24 cellular contexts compared by ENCODE assay signal in the genomic region with DNA sequence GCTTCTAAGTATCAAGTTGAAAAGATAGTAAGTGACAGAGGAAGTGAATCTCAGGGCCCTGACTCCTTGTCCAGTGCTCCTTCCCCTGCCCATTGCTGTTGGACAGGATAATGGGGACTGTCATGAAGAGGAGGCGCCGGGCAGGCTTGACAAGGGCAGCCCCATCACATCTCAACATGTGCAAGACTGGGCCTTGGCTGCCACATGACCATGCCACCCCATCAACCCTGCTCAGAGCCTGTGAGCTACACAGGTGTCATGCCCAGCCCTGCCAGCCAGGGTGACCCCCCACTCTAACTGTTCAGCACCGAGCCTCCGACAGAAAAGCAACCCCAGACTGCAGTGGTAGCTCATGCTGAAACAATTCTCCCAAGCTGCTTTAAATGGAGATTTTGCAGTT.
DNase-seq lines count a peak whose midpoint lies in the region; ATAC-seq and TF ChIP-seq lines count a peak whose summit lies in the region.
"Had no signal": no experiment of that assay in that cellular context is flagged by ENCODE, and none has a peak within 500 bp of the region (broad histone marks: within the 10 kb centered on the region; RNA-seq: fewer than 3 reads in every experiment).

No MANE protein-coding gene starts in this region.

- H4K8ac ChIP-seq in neuronal stem cell (ENCODE audit: low read depth, low read length): no peak overlapping the region

- H3K36me3 ChIP-seq in neuronal stem cell (replicated peaks in 1 of 2; ENCODE audit: control insufficient read depth in 2 of 2, insufficient read depth in 2 of 2, low read length in 2 of 2) (peaks cover 0 to 6% of the 10 kb centered on the region in 2 donors), gastrocnemius medialis (no peaks in the 10 kb centered on the region), vagina (no peaks in the 10 kb centered on the region)
- H3K36me3 ChIP-seq: BE2C had no signal

- H3K27me3 Mint-ChIP-seq in chondrocyte (ENCODE audit: low read depth): peaks cover 9% of the 10 kb centered on the region
- H3K27me3 Mint-ChIP-seq: CD4-positive, alpha-beta T cell had no signal

- in situ Hi-C loops in gastrocnemius medialis (cut with MboI; ENCODE audit: low sequenced_read_pairs in 4 of 4): no loop called here

- DNase-seq in chondrocyte (ENCODE audit: low spot score) (peak; percentile 71), neuronal stem cell (ENCODE audit: low spot score) (no peak), gastrocnemius medialis (no peak), vagina (ENCODE audit: extremely low spot score in 2 of 2) (no peak), islet precursor cell (no peak)
- DNase-seq: 8988T; ACHN; AML-193; BE2C; CD4-positive, alpha-beta T cell; CD8-positive, alpha-beta memory T cell; DMS 273 treated with DMSO at 0.1 percent for 48 hours; DMS79; EL; GDM1; H7; HCEC 1CT had no signal

- no peak overlapping the region for H2AK5ac ChIP-seq in neuronal stem cell (ENCODE audit: low read depth, low read length)

- H3K27me3 ChIP-seq in neuronal stem cell (ENCODE audit: control insufficient read depth in 3 of 3, insufficient read depth in 3 of 3, low read depth in 1 of 3, low read length in 3 of 3) (no peaks in the 10 kb centered on the region), gastrocnemius medialis (no peaks in the 10 kb centered on the region), vagina (no peaks in the 10 kb centered on the region)
- H3K27me3 ChIP-seq: BE2C; BLaER1 treated with 17β-estradiol and CSF1 and Interleukin-3, amounts not matched to agents 10 nM and 100 nM had no signal

- H3K4me1 Mint-ChIP-seq in chondrocyte (ENCODE audit: low read depth): peaks cover 18% of the 10 kb centered on the region
- H3K4me1 Mint-ChIP-seq: CD8-positive, alpha-beta memory T cell had no signal

- TF ChIP-seq POLR2A in gastrocnemius medialis (IDR thresholded peaks at IDR 0.05) (no peak), vagina (IDR thresholded peaks at IDR 0.05) (no peak)

- H3K4ac ChIP-seq in neuronal stem cell (ENCODE audit: low read length): no peak overlapping the region

- H3K23ac ChIP-seq in neuronal stem cell (ENCODE audit: low read depth, low read length, poor library complexity): no peak overlapping the region

- H4K91ac ChIP-seq in neuronal stem cell (ENCODE audit: low read depth, low read length, poor library complexity): no peak overlapping the region

- H3K4me1 ChIP-seq in neuronal stem cell (ENCODE audit: control insufficient read depth in 2 of 2, insufficient read depth in 1 of 2, low read depth in 1 of 2, low read length in 2 of 2) (peaks cover 23 to 39% of the 10 kb centered on the region in 2 donors), gastrocnemius medialis (peaks cover 46 to 52% of the 10 kb centered on the region in 2 donors), vagina (peaks cover 36% of the 10 kb centered on the region)

- H3K9me3 Mint-ChIP-seq in chondrocyte (ENCODE audit: low read depth): no peaks in the 10 kb centered on the region
- H3K9me3 Mint-ChIP-seq: CD4-positive, alpha-beta T cell had no signal

- no peak overlapping the region for H2BK12ac ChIP-seq in neuronal stem cell (ENCODE audit: low read length)

- H3K14ac ChIP-seq in neuronal stem cell (ENCODE audit: low read length): no peak overlapping the region

- no peak overlapping the region for H2BK120ac ChIP-seq in neuronal stem cell (ENCODE audit: low read depth, low read length)

- no peak for ATAC-seq in gastrocnemius medialis
- no peak for ATAC-seq in HG03196 (IDR thresholded peaks at IDR 0.05; ENCODE audit: unreplicated experiment)
- ATAC-seq in GM21529 (IDR thresholded peaks at IDR 0.05; ENCODE audit: unreplicated experiment): no peak
- ATAC-seq in GM19467 (IDR thresholded peaks at IDR 0.05; ENCODE audit: unreplicated experiment): no peak
- ATAC-seq: A549, GM12878 had no signal

- no peak overlapping the region for H3K4me3 ChIP-seq in neuronal stem cell (ENCODE audit: low read length in 2 of 2)
- no peak overlapping the region for H3K4me3 ChIP-seq in gastrocnemius medialis
- H3K4me3 ChIP-seq in vagina: no peak overlapping the region
- H3K4me3 ChIP-seq: A549; BLaER1 treated with 17β-estradiol and CSF1 and Interleukin-3, amounts not matched to agents 10 nM and 100 nM; GM12878 had no signal

- peak overlapping the region; percentile 9 for H3K18ac ChIP-seq in neuronal stem cell (ENCODE audit: low read length)

- intact Hi-C loops in gastrocnemius medialis (cut with DNase I; ENCODE audit: low total_unique reads) (no loop called here), vagina (cut with DNase I) (no loop called here)

- no peak overlapping the region for H3K4me2 ChIP-seq in neuronal stem cell (ENCODE audit: insufficient read depth, low read length, poor library complexity, severe bottlenecking)
- H3K4me2 ChIP-seq: A549; BLaER1 treated with 17β-estradiol and CSF1 and Interleukin-3, amounts not matched to agents 10 nM and 100 nM had no signal

- no peaks in the 10 kb centered on the region for H3K36me3 Mint-ChIP-seq in chondrocyte (ENCODE audit: low read depth)
- H3K36me3 Mint-ChIP-seq: CD14-positive monocyte; CD8-positive, alpha-beta memory T cell had no signal

- no peak overlapping the region for H3K9ac ChIP-seq in neuronal stem cell (ENCODE audit: low read depth, low read length, poor library complexity)
- H3K9ac ChIP-seq: BLaER1 treated with 17β-estradiol and CSF1 and Interleukin-3, amounts not matched to agents 10 nM and 100 nM had no signal

- no CpG with 5 or more reads among the region's 4 CpGs for WGBS in neuronal stem cell (ENCODE audit: extremely low coverage in 2 of 2, insufficient read length in 2 of 2, insufficient replicate concordance in 1 of 2), 2 donors

- no peak overlapping the region for H2BK5ac ChIP-seq in neuronal stem cell (ENCODE audit: low read length)

- no peak overlapping the region for H3K4me3 Mint-ChIP-seq in chondrocyte (ENCODE audit: unreplicated experiment)
- H3K4me3 Mint-ChIP-seq: CD14-positive monocyte; CD4-positive, alpha-beta T cell; CD8-positive, alpha-beta memory T cell had no signal

- no peak overlapping the region for H3K27ac Mint-ChIP-seq in chondrocyte (ENCODE audit: unreplicated experiment)
- H3K27ac Mint-ChIP-seq: CD14-positive monocyte; CD4-positive, alpha-beta T cell; CD8-positive, alpha-beta memory T cell had no signal

- H3K9me3 ChIP-seq in neuronal stem cell (replicated peaks in 1 of 2; ENCODE audit: control insufficient read depth in 2 of 2, insufficient read depth in 1 of 2, low read depth in 1 of 2, low read length in 2 of 2) (no peaks in the 10 kb centered on the region), gastrocnemius medialis (no peaks in the 10 kb centered on the region), vagina (no peaks in the 10 kb centered on the region)
- H3K9me3 ChIP-seq: A549, BE2C had no signal

- H2BK15ac ChIP-seq in neuronal stem cell (ENCODE audit: low read length): no peak overlapping the region

- H2AFZ ChIP-seq in neuronal stem cell (ENCODE audit: low read length): no peak overlapping the region

- TF ChIP-seq CTCF in chondrocyte (IDR thresholded peaks at IDR 0.05) (no peak), gastrocnemius medialis (IDR thresholded peaks at IDR 0.05 in 4 of 5, conservative IDR thresholded peaks at IDR 0.05 in 1 of 5) (no peak), vagina (IDR thresholded peaks at IDR 0.05) (no peak)

- no peak overlapping the region for H3K27ac ChIP-seq in neuronal stem cell (replicated peaks; ENCODE audit: low read length)
- H3K27ac ChIP-seq in gastrocnemius medialis: peak overlapping the region; percentile 83 to 86 (median 84)
- peak overlapping the region; percentile 69 for H3K27ac ChIP-seq in vagina
- H3K27ac ChIP-seq: A549; BLaER1 treated with 17β-estradiol and CSF1 and Interleukin-3, amounts not matched to agents 10 nM and 100 nM had no signal

- peaks cover 5% of the 10 kb centered on the region for H3K79me1 ChIP-seq in neuronal stem cell (ENCODE audit: low read depth, low read length)
